ENCODE assay signal across 11 cellular contexts in genomic region chr5:58188287-58188651, GRCh38.
DNase-seq lines count a peak whose midpoint lies in the region; ATAC-seq, FAIRE-seq and TF ChIP-seq lines count a peak whose summit lies in the region.
"Had no signal": no experiment of that assay in that cellular context is flagged by ENCODE, and none has a peak within 500 bp of the region (broad histone marks: within the 10 kb centered on the region; RNA-seq: fewer than 3 reads in every experiment).

No MANE protein-coding gene starts in this region.

- H3K79me2 ChIP-seq in endothelial cell of umbilical vein (ENCODE audit: control insufficient read depth, insufficient read depth, low read length) = no peaks in the 10 kb centered on the region

- no peaks in the 10 kb centered on the region for H3K9me3 ChIP-seq in endothelial cell of umbilical vein (replicated peaks; ENCODE audit: control insufficient read depth, insufficient read depth, low read length)
- H3K9me3 ChIP-seq: spleen had no signal

- H3K9me3 Mint-ChIP-seq in stimulated activated naive CD8-positive, alpha-beta T cell treated with anti-CD3 and anti-CD28 coated beads, Interleukin-15, amount 100 ng/mL, for 72 hours = no peaks in the 10 kb centered on the region
- H3K9me3 Mint-ChIP-seq: activated naive CD8-positive, alpha-beta T cell treated with anti-CD3 and anti-CD28 coated beads, Interleukin-2, amount 10 ng/mL, durations not matched to agents 7 days and 5 days had no signal

- FAIRE-seq in endothelial cell of umbilical vein (lab: Jason Lieb, UNC) = peak; percentile 76

- no peak overlapping the region for H3K27ac Mint-ChIP-seq in stimulated activated naive CD8-positive, alpha-beta T cell treated with anti-CD3 and anti-CD28 coated beads, Interleukin-15, amount 100 ng/mL, for 72 hours
- H3K27ac Mint-ChIP-seq: activated naive CD8-positive, alpha-beta T cell treated with anti-CD3 and anti-CD28 coated beads, Interleukin-2, amount 10 ng/mL, durations not matched to agents 7 days and 5 days had no signal

- H3K27me3 ChIP-seq in endothelial cell of umbilical vein (ENCODE audit: control insufficient read depth in 2 of 2, insufficient read depth in 2 of 2, low read length in 2 of 2) = no peaks in the 10 kb centered on the region
- H3K27me3 ChIP-seq: spleen had no signal

- H3K9me1 ChIP-seq in endothelial cell of umbilical vein (replicated peaks; ENCODE audit: control insufficient read depth, extremely low read depth, insufficient read depth, low read length) = peaks cover 4% of the 10 kb centered on the region

- peak overlapping the region; percentile 85 for H2AFZ ChIP-seq in endothelial cell of umbilical vein (ENCODE audit: low read depth, low read length)

- H3K27me3 Mint-ChIP-seq in stimulated activated naive CD8-positive, alpha-beta T cell treated with anti-CD3 and anti-CD28 coated beads, Interleukin-15, amount 100 ng/mL, for 72 hours = no peaks in the 10 kb centered on the region
- H3K27me3 Mint-ChIP-seq: activated naive CD8-positive, alpha-beta T cell treated with anti-CD3 and anti-CD28 coated beads, Interleukin-2, amount 10 ng/mL, durations not matched to agents 7 days and 5 days had no signal

- H3K4me3 Mint-ChIP-seq in stimulated activated naive CD8-positive, alpha-beta T cell treated with anti-CD3 and anti-CD28 coated beads, Interleukin-15, amount 100 ng/mL, for 72 hours = no peak overlapping the region
- H3K4me3 Mint-ChIP-seq: activated naive CD8-positive, alpha-beta T cell treated with anti-CD3 and anti-CD28 coated beads, Interleukin-2, amount 10 ng/mL, durations not matched to agents 7 days and 5 days had no signal

- H3K36me3 ChIP-seq in endothelial cell of umbilical vein (ENCODE audit: control insufficient read depth in 2 of 2, extremely low read depth in 1 of 2, insufficient read depth in 2 of 2, low read length in 2 of 2) = no peaks in the 10 kb centered on the region
- H3K36me3 ChIP-seq: spleen had no signal

- dilution Hi-C loops in endothelial cell of umbilical vein (cut with MboI; ENCODE audit: extremely low pct_ligation_motif_present, low sequenced_read_pairs) = no loop called here

- no peak for TF ChIP-seq POLR2A in endothelial cell of umbilical vein (IDR thresholded peaks at IDR 0.05; ENCODE audit: low read depth, low read length)

- DNase-seq in NCI-H226 (peak; percentile 82), endothelial cell of umbilical vein (ENCODE audit: low read depth, low spot score) (peak; percentile 75), myocyte (ENCODE audit: low read depth) (peak; percentile 67), NCI-H1048 (lab: John Stamatoyannopoulos, UW) (no peak), DMS153 treated with DMSO at 0.1 percent for 48 hours (lab: John Stamatoyannopoulos, UW; ENCODE audit: unreplicated experiment) (no peak), NCI-H1436 (lab: John Stamatoyannopoulos, UW) (no peak)
- DNase-seq in stimulated activated naive CD8-positive, alpha-beta T cell treated with anti-CD3 and anti-CD28 coated beads, Interleukin-15, amount 100 ng/mL, for 72 hours = no peak
- DNase-seq: activated naive CD8-positive, alpha-beta T cell treated with anti-CD3 and anti-CD28 coated beads, Interleukin-2, amount 10 ng/mL, durations not matched to agents 7 days and 5 days; DMS 273 treated with DMSO at 0.1 percent for 48 hours; spleen had no signal

- no peak for ATAC-seq in stimulated activated naive CD8-positive, alpha-beta T cell treated with anti-CD3 and anti-CD28 coated beads, Interleukin-15, amount 100 ng/mL, for 72 hours

- no peaks in the 10 kb centered on the region for H4K20me1 ChIP-seq in endothelial cell of umbilical vein (replicated peaks; ENCODE audit: control insufficient read depth, extremely low read depth, insufficient read depth, low read length)

- H3K27ac ChIP-seq in C4-2B = no peak overlapping the region
- H3K27ac ChIP-seq in endothelial cell of umbilical vein (ENCODE audit: insufficient read depth, low read depth, low read length) = peak overlapping the region; percentile 39

- TF ChIP-seq CTCF in C4-2B (conservative IDR thresholded peaks at IDR 0.05) (peak; percentile 7; the same call in 1 of the 2 replicates), endothelial cell of umbilical vein (IDR thresholded peaks at IDR 0.05; ENCODE audit: extremely low read depth in 1 of 2, insufficient read depth in 1 of 2, low read depth in 1 of 2, low read length in 2 of 2) (no peak)

- POLR2A ChIA-PET in endothelial cell of umbilical vein (lab: Charles Lee) = no interaction called here

- H3K4me3 ChIP-seq in endothelial cell of umbilical vein (replicated peaks in 1 of 3; ENCODE audit: insufficient read depth in 1 of 3, low read depth in 1 of 3, low read length in 3 of 3) = no peak overlapping the region
- H3K4me3 ChIP-seq: spleen had no signal

- no peak overlapping the region for H3K9ac ChIP-seq in endothelial cell of umbilical vein (replicated peaks; ENCODE audit: extremely low read depth, insufficient read depth, low read length)

- H3K4me2 ChIP-seq in endothelial cell of umbilical vein (ENCODE audit: insufficient read depth, low read length) = peak overlapping the region; percentile 67

- CTCF ChIA-PET in endothelial cell of umbilical vein (lab: Charles Lee) = interaction anchor here (0.6 to 1.8 kb wide), 18 partner anchors 9 to 891 kb away, joined by 3 to 14 read pairs (median 4); partner anchors contain the start of gene PLK2

- peaks cover 18% of the 10 kb centered on the region for H3K4me1 ChIP-seq in endothelial cell of umbilical vein (ENCODE audit: control insufficient read depth, extremely low read depth, insufficient read depth, low read length)
- H3K4me1 ChIP-seq: spleen had no signal

- BruUV-seq in endothelial cell of umbilical vein (replicated peaks; lab: Mats Ljungman, UMichigan) = no TSS peak

- intact Hi-C loops in endothelial cell of umbilical vein (cut with micrococcal nuclease) = loop anchor here (1.0 kb wide), 2 partner anchors 272 to 693 kb away; partner anchors contain the start of gene PLK2

- no peaks in the 10 kb centered on the region for H3K4me1 Mint-ChIP-seq in stimulated activated naive CD8-positive, alpha-beta T cell treated with anti-CD3 and anti-CD28 coated beads, Interleukin-15, amount 100 ng/mL, for 72 hours
- H3K4me1 Mint-ChIP-seq: activated naive CD8-positive, alpha-beta T cell treated with anti-CD3 and anti-CD28 coated beads, Interleukin-2, amount 10 ng/mL, durations not matched to agents 7 days and 5 days had no signal

TF ChIP-seq in endothelial cell of umbilical vein, 7 proteins besides CTCF, POLR2A, EP300 and RAD21:
- peak; percentile 22 for TF ChIP-seq FOS (IDR thresholded peaks at IDR 0.05; ENCODE audit: borderline replicate concordance, insufficient read depth, low read length)
- TF ChIP-seq GATA2 (IDR thresholded peaks at IDR 0.05; ENCODE audit: insufficient read depth, insufficient read length, low read depth, low read length) = peak; percentile 97
- TF ChIP-seq POLR2AphosphoS5 (IDR thresholded peaks at IDR 0.05; ENCODE audit: insufficient read depth, low read depth, low read length) = no peak
TF ChIP-seq in endothelial cell of umbilical vein: peak in this region for 2.

Comparison
In these comparisons a context has a peak if more than half of its experiments do, and no peak if none do; other contexts are left out.
1. DNase-seq: peak in NCI-H226 (single experiment), endothelial cell of umbilical vein (single experiment) and myocyte (single experiment); none in NCI-H1048 (single experiment), stimulated activated naive CD8-positive, alpha-beta T cell treated with anti-CD3 and anti-CD28 coated beads, Interleukin-15, amount 100 ng/mL, for 72 hours (0 of 2), DMS153 treated with DMSO at 0.1 percent for 48 hours (single experiment) and NCI-H1436 (single experiment).